In genomic region chr9:37892063-37892462, GRCh38 we compare ENCODE assay signal across 1 cellular context.
TF ChIP-seq lines count a peak whose summit lies in the region.

No MANE protein-coding gene starts in this region.

TF ChIP-seq in SK-N-SH treated with all-trans-retinoic acid at 6 μM for 48 hours, 23 proteins besides CTCF, POLR2A, EP300 and RAD21 (continued from another document):
- no peak for TF ChIP-seq POU6F1 (CRISPR knock-in tag; IDR thresholded peaks at IDR 0.05; ENCODE audit: borderline replicate concordance, low read depth)
- TF ChIP-seq PPARA (CRISPR knock-in tag; IDR thresholded peaks at IDR 0.05; ENCODE audit: borderline replicate concordance) = no peak
TF ChIP-seq in SK-N-SH treated with all-trans-retinoic acid at 6 μM for 48 hours: peak in this region for 0.
